ENCODE assay signal across 11 cellular contexts in the genomic region with DNA sequence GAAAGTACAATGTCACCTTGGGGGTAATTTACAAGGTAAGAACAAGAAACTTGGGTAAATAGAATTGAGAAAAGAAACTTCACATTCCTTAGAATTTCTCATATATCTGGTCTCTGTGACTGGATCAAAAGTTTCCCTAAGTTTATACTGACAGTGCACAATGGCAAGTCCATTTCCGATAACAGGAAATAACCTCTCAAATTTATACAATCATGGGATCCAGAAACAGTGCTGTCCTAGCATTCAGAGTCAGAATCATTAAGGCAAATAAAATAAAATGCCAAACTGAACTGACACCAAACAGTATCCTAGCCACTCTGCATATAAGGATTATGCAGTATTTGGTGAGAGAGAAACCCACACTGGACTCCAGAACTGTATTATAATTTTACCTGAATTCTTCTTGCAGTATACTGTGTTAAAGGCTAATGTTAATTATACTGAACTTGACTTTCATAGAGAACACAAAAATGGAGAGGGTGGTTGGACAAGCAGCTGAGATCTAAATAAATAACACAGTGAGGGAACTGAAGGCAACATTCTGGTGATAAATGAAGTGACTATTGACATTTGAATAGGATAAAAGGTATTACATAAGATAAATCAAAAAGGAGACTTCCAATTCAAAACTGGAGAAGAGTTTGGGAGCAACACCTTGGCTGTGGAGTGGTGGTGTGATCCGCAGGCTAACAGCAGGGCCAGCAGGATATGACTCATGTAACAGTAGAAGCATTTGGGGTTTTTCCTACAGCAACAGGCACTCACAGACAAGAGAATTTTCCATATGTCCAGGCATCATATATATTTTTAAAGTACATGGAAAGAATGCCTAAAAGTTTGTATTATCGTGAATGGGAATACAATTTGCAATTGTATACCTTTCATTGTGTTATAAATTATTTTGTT.
A peak's percentile ranks its signal among the peaks of the same experiment; 100 is the strongest.
DNase-seq lines count a peak whose midpoint lies in the region; ATAC-seq and TF ChIP-seq lines count a peak whose summit lies in the region.
"Had no signal": no experiment of that assay in that cellular context is flagged by ENCODE, and none has a peak within 500 bp of the region (broad histone marks: within the 10 kb centered on the region; RNA-seq: fewer than 3 reads in every experiment).

No MANE protein-coding gene starts in this region.

- intact Hi-C loops in PC-3 (cut with micrococcal nuclease) = no loop called here
- intact Hi-C loops in heart right ventricle (cut with DNase I) = no loop called here

- H3K27ac ChIP-seq in PC-3 (ENCODE audit: low read length) (peak overlapping the region; percentile 45), heart right ventricle (no peak overlapping the region)

- TF ChIP-seq CTCF in PC-3 (conservative IDR thresholded peaks at IDR 0.05; ENCODE audit: low read depth, low read length) (no peak), heart right ventricle (IDR thresholded peaks at IDR 0.05) (no peak)

- H3K36me3 ChIP-seq in PC-3 (ENCODE audit: low read depth, low read length) = no peaks in the 10 kb centered on the region
- H3K36me3 ChIP-seq in heart right ventricle = no peaks in the 10 kb centered on the region

- H3K27me3 ChIP-seq in PC-3 (ENCODE audit: low read length) (no peaks in the 10 kb centered on the region), heart right ventricle (no peaks in the 10 kb centered on the region)

- ATAC-seq in PC-3 (peak; percentile 97), GM18858 (IDR thresholded peaks at IDR 0.05; ENCODE audit: unreplicated experiment) (no peak), heart right ventricle (no peak)

- peak overlapping the region; percentile 67 for H2AFZ ChIP-seq in PC-3 (ENCODE audit: low read length)

- H3K9me3 ChIP-seq in PC-3 (ENCODE audit: low read length) (no peaks in the 10 kb centered on the region), heart right ventricle (no peaks in the 10 kb centered on the region)

- H3K4me2 ChIP-seq in PC-3 (ENCODE audit: low read length) = peak overlapping the region; percentile 45

- H3K9me2 ChIP-seq in PC-3 (replicated peaks; ENCODE audit: low read length) = no peaks in the 10 kb centered on the region

- H3K9ac ChIP-seq in PC-3 (ENCODE audit: low read length) = no peak overlapping the region

- DNase-seq in GM04504 (ENCODE audit: low read depth) = peak; percentile 22
- peak; percentile 47 for DNase-seq in PC-3
- DNase-seq in dermis blood vessel endothelial cell = peak; percentile 27
- DNase-seq in non-pigmented ciliary epithelial cell (ENCODE audit: low read depth) = peak; percentile 71
- no peak for DNase-seq in HuH-7.5 (ENCODE audit: low spot score)
- no peak for DNase-seq in activated CD4-positive, alpha-beta T cell treated with anti-CD3 and anti-CD28 coated beads, Interleukin-2, amount 50 U/mL, for 1 hour
- DNase-seq in heart right ventricle = no peak
- DNase-seq: activated CD4-positive, alpha-beta T cell treated with anti-CD3 and anti-CD28 coated beads for 48 hours; activated naive CD8-positive, alpha-beta T cell treated with anti-CD3 and anti-CD28 coated beads for 36 hours; GF-D8 had no signal

- CTCF ChIA-PET in PC-3 (lab: Charles Lee) = no interaction called here

- H3K4me3 ChIP-seq in PC-3 (ENCODE audit: low read length) = no peak overlapping the region
- no peak overlapping the region for H3K4me3 ChIP-seq in heart right ventricle

- BruUV-seq in PC-3 (replicated peaks; lab: Mats Ljungman, UMichigan) = no TSS peak

- H3K4me1 ChIP-seq in PC-3 (ENCODE audit: insufficient read depth, low read length) (peaks cover 16% of the 10 kb centered on the region), heart right ventricle (no peaks in the 10 kb centered on the region)

- no peaks in the 10 kb centered on the region for H4K20me1 ChIP-seq in PC-3 (ENCODE audit: low read length)

- POLR2A ChIA-PET in PC-3 (lab: Charles Lee; ENCODE audit: unreplicated experiment) = no interaction called here

- H3F3A ChIP-seq in PC-3 (ENCODE audit: low read length, unreplicated experiment) = no peaks in the 10 kb centered on the region

- WGBS in heart right ventricle, 2 donors = 64 to 71% methylated on average over 3 of the region's 3 CpGs

- H3K79me2 ChIP-seq in PC-3 (ENCODE audit: low read length) = no peaks in the 10 kb centered on the region

Comparison
In these comparisons a context has a peak if more than half of its experiments do, and no peak if none do; other contexts are left out.
1. DNase-seq: peak in GM04504 (single experiment), PC-3 (single experiment), dermis blood vessel endothelial cell (single experiment) and non-pigmented ciliary epithelial cell (single experiment); none in HuH-7.5 (single experiment), activated CD4-positive, alpha-beta T cell treated with anti-CD3 and anti-CD28 coated beads, Interleukin-2, amount 50 U/mL, for 1 hour (single experiment) and heart right ventricle (0 of 2).